26 cellular contexts compared by ENCODE assay signal in the genomic region with DNA sequence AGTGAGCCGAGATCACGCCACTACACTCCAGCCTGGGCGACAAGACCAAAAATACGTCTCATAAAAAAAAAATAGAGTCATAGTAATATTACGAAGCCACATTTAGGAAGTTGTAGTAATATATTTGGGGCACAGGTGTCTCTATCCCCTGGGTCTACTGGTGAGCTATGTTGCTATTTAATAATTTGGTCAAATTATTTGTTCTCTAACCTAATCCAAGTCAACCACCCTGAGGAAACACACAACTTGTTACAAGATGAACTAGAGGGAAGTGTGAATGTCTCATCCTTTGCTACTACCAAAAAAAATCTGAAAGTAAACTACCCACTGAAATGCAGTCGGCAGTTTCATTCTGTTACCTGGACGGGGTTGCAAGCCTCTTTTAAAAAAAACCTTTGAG. TPM values are rescaled to one million over a fixed set of nuclear protein-coding genes. Genes with fewer than 3 reads are reported as not detected.
DNase-seq lines count a peak whose midpoint lies in the region; ATAC-seq and TF ChIP-seq lines count a peak whose summit lies in the region.
"Had no signal": no experiment of that assay in that cellular context is flagged by ENCODE, and none has a peak within 500 bp of the region (broad histone marks: within the 10 kb centered on the region; RNA-seq: fewer than 3 reads in every experiment).

No MANE protein-coding gene starts in this region.

- intact Hi-C loops in Right ventricle myocardium superior (cut with DNase I): no loop called here

- ATAC-seq in GM18909 (IDR thresholded peaks at IDR 0.05; ENCODE audit: poor library complexity, unreplicated experiment): peak; percentile 53
- peak; percentile 36 for ATAC-seq in HG02798 (IDR thresholded peaks at IDR 0.05; ENCODE audit: poor library complexity, unreplicated experiment)
- ATAC-seq in HG03520 (IDR thresholded peaks at IDR 0.05; ENCODE audit: unreplicated experiment): peak; percentile 53
- no peak for ATAC-seq in Right ventricle myocardium superior (ENCODE audit: poor library complexity)
- no peak for ATAC-seq in GM19397 (IDR thresholded peaks at IDR 0.05; ENCODE audit: unreplicated experiment)
- ATAC-seq: body of pancreas, HCT116, left colon, mucosa of descending colon, T-cell had no signal

- TF ChIP-seq CTCF in DOHH2 (IDR thresholded peaks at IDR 0.05; ENCODE audit: low read depth, low read length, poor library complexity, severe bottlenecking): no peak

- H3K27ac ChIP-seq in DOHH2 (ENCODE audit: low read depth, low read length): peak overlapping the region; percentile 61
- H3K27ac ChIP-seq: body of pancreas, colonic mucosa, tibial nerve had no signal

- no peaks in the 10 kb centered on the region for H3K9me3 ChIP-seq in DOHH2 (ENCODE audit: control insufficient read depth, insufficient read depth, low read length)
- H3K9me3 ChIP-seq: BE2C, body of pancreas, colonic mucosa, mucosa of descending colon, tibial nerve had no signal

- no peaks in the 10 kb centered on the region for H3K9me2 ChIP-seq in DOHH2 (replicated peaks; ENCODE audit: control insufficient read depth, low read length)

- DNase-seq in RPMI8226 (no peak), Right ventricle myocardium superior (no peak), NCI-H1105 (lab: John Stamatoyannopoulos, UW) (no peak)
- DNase-seq: 8988T; activated CD4-positive, alpha-beta memory T cell treated with anti-CD3 and anti-CD28 coated beads, Interleukin-2, amount 10 ng/mL, durations not matched to agents 7 days and 5 days; activated naive CD8-positive, alpha-beta T cell treated with anti-CD3 and anti-CD28 coated beads for 36 hours; BE2C; body of pancreas; colonic mucosa; foreskin melanocyte; GF-D8; left colon; mucosa of descending colon; NCI-H1436 treated with DMSO at 0.1 percent for 48 hours; stimulated activated naive B cell treated with anti-CD40 and anti-IgM and Interleukin-4, amounts not matched to agents 10 μg/mL and 1 μg/mL and 100 μg/mL, for 72 hours; T-cell had no signal

- H3K4me3 ChIP-seq in DOHH2 (ENCODE audit: low read length): peak overlapping the region; percentile 53
- H3K4me3 ChIP-seq: body of pancreas, colonic mucosa, mucosa of descending colon, tibial nerve had no signal

- no peaks in the 10 kb centered on the region for H3K27me3 ChIP-seq in DOHH2 (ENCODE audit: control insufficient read depth, low read length)
- H3K27me3 ChIP-seq: BE2C, body of pancreas, colonic mucosa, tibial nerve had no signal

- peaks cover 4% of the 10 kb centered on the region for H3F3A ChIP-seq in DOHH2 (ENCODE audit: control insufficient read depth, insufficient read depth)

- no peaks in the 10 kb centered on the region for H3K79me2 ChIP-seq in DOHH2 (ENCODE audit: control insufficient read depth, low read length)

- H3K4me2 ChIP-seq in DOHH2 (ENCODE audit: low read length): peak overlapping the region; percentile 60

- no peaks in the 10 kb centered on the region for H4K20me1 ChIP-seq in DOHH2 (ENCODE audit: control insufficient read depth, insufficient read depth, low read depth, low read length)

- H3K4me1 ChIP-seq in DOHH2 (ENCODE audit: control insufficient read depth, low read length): peaks cover 79% of the 10 kb centered on the region
- H3K4me1 ChIP-seq: BE2C, body of pancreas, colonic mucosa, tibial nerve had no signal

- no peaks in the 10 kb centered on the region for H3K36me3 ChIP-seq in DOHH2 (ENCODE audit: control insufficient read depth, low read length)
- H3K36me3 ChIP-seq: BE2C, colonic mucosa, tibial nerve had no signal

RNA-seq across cellular contexts. Expression of gene RGS8, which starts 35.3 kb away (rescaled TPM):
- total RNA-seq in Right ventricle myocardium superior: not detected
- total RNA-seq: activated CD4-positive, alpha-beta memory T cell treated with anti-CD3 and anti-CD28 coated beads, Interleukin-2, amount 10 ng/mL, durations not matched to agents 7 days and 5 days; activated naive CD8-positive, alpha-beta T cell treated with anti-CD3 and anti-CD28 coated beads for 36 hours; body of pancreas; colonic mucosa; left colon; LHCN-M2; mucosa of descending colon; renal cortical epithelial cell; T-cell; tibial nerve had no signal

RNA-seq across cellular contexts. Expression of gene RGS16, which starts 44.9 kb away (rescaled TPM):
- total RNA-seq in Right ventricle myocardium superior: 1.0 TPM
- total RNA-seq: HT1080, LHCN-M2, renal cortical epithelial cell had no signal

RNA-seq across cellular contexts. Expression of gene RNASEL, which starts 60.0 kb away (rescaled TPM):
- 3.3 TPM for total RNA-seq in Right ventricle myocardium superior

Comparison
In these comparisons a context has a peak if more than half of its experiments do, and no peak if none do; other contexts are left out.
1. ATAC-seq: peak in GM18909 (single experiment), HG02798 (single experiment) and HG03520 (single experiment); none in Right ventricle myocardium superior (single experiment) and GM19397 (single experiment).